ENCODE assay signal across 17 cellular contexts in the genomic region with DNA sequence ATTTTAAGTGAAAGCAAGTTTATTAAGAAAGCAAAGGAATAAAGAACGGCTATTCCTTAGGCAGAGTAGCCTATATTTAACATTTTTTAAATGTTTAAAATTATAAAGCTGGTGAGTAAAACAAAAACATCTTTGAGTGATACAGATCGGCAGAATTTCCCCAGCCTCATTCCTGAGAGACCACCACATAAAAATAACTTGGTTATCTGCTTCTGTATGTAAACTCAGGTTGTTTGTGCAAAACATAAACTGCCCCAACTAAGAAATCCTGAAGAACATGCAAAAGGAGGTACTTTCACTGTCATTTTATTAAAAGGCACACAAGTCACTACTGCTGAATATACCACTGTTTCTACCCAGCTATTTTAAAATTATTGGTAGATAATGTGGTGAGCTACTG.
DNase-seq lines count a peak whose midpoint lies in the region; ATAC-seq and TF ChIP-seq lines count a peak whose summit lies in the region.
"Had no signal": no experiment of that assay in that cellular context is flagged by ENCODE, and none has a peak within 500 bp of the region (broad histone marks: within the 10 kb centered on the region; RNA-seq: fewer than 3 reads in every experiment).

No MANE protein-coding gene starts in this region.

- H3K27ac ChIP-seq in KMS-11, result no peak overlapping the region
- H3K27ac ChIP-seq in dorsolateral prefrontal cortex, result peak overlapping the region in 54 of 59 donors; percentile 0 to 90 (median 66)
- H3K27ac ChIP-seq in parathyroid adenoma, result no peak overlapping the region
- H3K27ac ChIP-seq in stomach, result no peak overlapping the region
- H3K27ac ChIP-seq: 22Rv1 had no signal

- H3K4me1 ChIP-seq in KMS-11 (ENCODE audit: low read depth, poor library complexity, severe bottlenecking) (peaks cover 36% of the 10 kb centered on the region), parathyroid adenoma (peaks cover 2% of the 10 kb centered on the region), stomach (peaks cover 23 to 66% (median 41%) of the 10 kb centered on the region in 4 donors)

- H3K4me2 ChIP-seq in KMS-11, result peak overlapping the region; percentile 37; the same call in 1 of the 2 replicates
- peak overlapping the region; percentile 17 for H3K4me2 ChIP-seq in parathyroid adenoma (ENCODE audit: low read length)

- no peak overlapping the region for H3K4me3 ChIP-seq in KMS-11 (IDR thresholded peaks at IDR 0.05; ENCODE audit: insufficient read depth, low read depth, low read length)
- H3K4me3 ChIP-seq in dorsolateral prefrontal cortex, result peak overlapping the region in 4 of 59 donors; percentile 5 to 25 (median 12)
- no peak overlapping the region for H3K4me3 ChIP-seq in parathyroid adenoma (ENCODE audit: low read depth, low read length)
- H3K4me3 ChIP-seq in stomach, result no peak overlapping the region

- H3K79me2 ChIP-seq in KMS-11 (ENCODE audit: insufficient read depth, low read depth) (peaks cover 89% of the 10 kb centered on the region), parathyroid adenoma (peaks cover 24% of the 10 kb centered on the region)

- no peaks in the 10 kb centered on the region for H3K9me3 ChIP-seq in parathyroid adenoma (ENCODE audit: control insufficient read depth, low read length)
- H3K9me3 ChIP-seq in stomach, result no peaks in the 10 kb centered on the region

- no peak for TF ChIP-seq CTCF in KMS-11 (conservative IDR thresholded peaks at IDR 0.05; ENCODE audit: low read depth, low read length)
- TF ChIP-seq CTCF in dorsolateral prefrontal cortex (IDR thresholded peaks at IDR 0.05 in 54 of 56, conservative IDR thresholded peaks at IDR 0.05 in 2 of 56; ENCODE audit: low read depth in 1 of 56, partially characterized antibody in 56 of 56), result no peak
- TF ChIP-seq CTCF in parathyroid adenoma (IDR thresholded peaks at IDR 0.05), result no peak
- no peak for TF ChIP-seq CTCF in stomach (IDR thresholded peaks at IDR 0.05)

- H3K36me3 ChIP-seq in KMS-11 (ENCODE audit: insufficient read depth), result no peaks in the 10 kb centered on the region
- no peaks in the 10 kb centered on the region for H3K36me3 ChIP-seq in parathyroid adenoma (ENCODE audit: control insufficient read depth, insufficient read depth, low read length)
- H3K36me3 ChIP-seq in stomach, result no peaks in the 10 kb centered on the region

- no peak overlapping the region for H2AFZ ChIP-seq in KMS-11 (ENCODE audit: low read depth)
- H2AFZ ChIP-seq in parathyroid adenoma, result no peak overlapping the region

- intact Hi-C loops in dorsolateral prefrontal cortex (cut with DNase I), result no loop called here
- intact Hi-C loops in stomach (cut with DNase I; ENCODE audit: low total_unique reads), result no loop called here

- no peak for TF ChIP-seq POLR2A in stomach (IDR thresholded peaks at IDR 0.05)

- H4K20me1 ChIP-seq in KMS-11 (ENCODE audit: insufficient read depth), result no peaks in the 10 kb centered on the region

- WGBS in stomach, 5 donors, result 58 to 79% (median 66%) methylated on average over 2 of the region's 2 CpGs

- no peak for TF ChIP-seq EP300 in stomach (IDR thresholded peaks at IDR 0.05)

- DNase-seq in NCI-H2171 treated with DMSO at 0.1 percent for 48 hours (lab: John Stamatoyannopoulos, UW) (peak; percentile 29), NCI-H2171 (lab: John Stamatoyannopoulos, UW) (no peak), dorsolateral prefrontal cortex (no peak), NCI-H345 (lab: John Stamatoyannopoulos, UW) (no peak), stomach (no peak)
- DNase-seq: AML-193, Karpas-422, NCI-H187, NCI-H2107, NCI-H2227 treated with DMSO at 0.1 percent for 48 hours, NCI-H524, NCI-H82, Right ventricle myocardium superior had no signal

- H3K9ac ChIP-seq in KMS-11 (no peak overlapping the region), parathyroid adenoma (no peak overlapping the region)

- no peak for ATAC-seq in HG03354 (IDR thresholded peaks at IDR 0.05; ENCODE audit: poor library complexity, severe bottlenecking, unreplicated experiment)

- no peaks in the 10 kb centered on the region for H3K27me3 ChIP-seq in KMS-11 (ENCODE audit: insufficient read depth, low read depth)
- no peaks in the 10 kb centered on the region for H3K27me3 ChIP-seq in dorsolateral prefrontal cortex
- H3K27me3 ChIP-seq in parathyroid adenoma (ENCODE audit: control insufficient read depth, insufficient read depth, low read length), result no peaks in the 10 kb centered on the region
- no peaks in the 10 kb centered on the region for H3K27me3 ChIP-seq in stomach

Comparison
In these comparisons a context has a peak if more than half of its experiments do, and no peak if none do; other contexts are left out.
1. H3K27ac ChIP-seq: peak in dorsolateral prefrontal cortex (54 of 59); none in KMS-11 (single experiment), parathyroid adenoma (single experiment) and stomach (0 of 5).